In genomic region chr2:47002480-47003381, GRCh38 we compare ENCODE assay signal across 9 cellular contexts.
DNase-seq lines count a peak whose midpoint lies in the region; ATAC-seq, FAIRE-seq and TF ChIP-seq lines count a peak whose summit lies in the region.
"Had no signal": no experiment of that assay in that cellular context is flagged by ENCODE, and none has a peak within 500 bp of the region (broad histone marks: within the 10 kb centered on the region; RNA-seq: fewer than 3 reads in every experiment).

No MANE protein-coding gene starts in this region.

- no peaks in the 10 kb centered on the region for H3K23me2 ChIP-seq in H9 (ENCODE audit: insufficient read length, low read depth, low read length, poor library complexity, severe bottlenecking)

- DNase-seq in H9 (no peak), SK-N-DZ (ENCODE audit: low spot score) (peak; percentile 75), frontal cortex (ENCODE audit: low spot score in 2 of 2) (peak; percentile 51 to 67), progenitor cell of endocrine pancreas (ENCODE audit: low spot score, unreplicated experiment) (no peak), middle frontal gyrus (ENCODE audit: extremely low spot score, low spot score) (no peak)

- no peak overlapping the region for H3K56ac ChIP-seq in H9 (ENCODE audit: insufficient read length, low read depth, low read length)

- H3K4me3 Mint-ChIP-seq in H9: no peak overlapping the region
- H3K4me3 Mint-ChIP-seq in progenitor cell of endocrine pancreas (ENCODE audit: low read depth): no peak overlapping the region

- no peak overlapping the region for H3K23ac ChIP-seq in H9 (ENCODE audit: insufficient read length, low read depth, low read length)

- H3K9me3 Mint-ChIP-seq in H9: no peaks in the 10 kb centered on the region; a peak in 1 of 5 replicates
- no peaks in the 10 kb centered on the region for H3K9me3 Mint-ChIP-seq in progenitor cell of endocrine pancreas (ENCODE audit: low read depth)

- no peak overlapping the region for H4K8ac ChIP-seq in H9 (replicated peaks; ENCODE audit: insufficient read length, low read depth, low read length)

- no peak overlapping the region for H2BK5ac ChIP-seq in H9 (ENCODE audit: insufficient read length, low read length)

- H3K36me3 Mint-ChIP-seq in H9 (ENCODE audit: insufficient read depth in 1 of 3, low read depth in 3 of 3): peaks cover 0 to 18% (median 10%) of the 10 kb centered on the region in 3 experiments; a peak in 6 of 7 replicates
- H3K36me3 Mint-ChIP-seq in progenitor cell of endocrine pancreas (ENCODE audit: insufficient read depth): peaks cover 3% of the 10 kb centered on the region

- TF ChIP-seq CTCF in H9 (conservative IDR thresholded peaks at IDR 0.05): no peak
- TF ChIP-seq CTCF in progenitor cell of endocrine pancreas (IDR thresholded peaks at IDR 0.05; ENCODE audit: unreplicated experiment): no peak

- no peaks in the 10 kb centered on the region for H3K9me3 ChIP-seq in H9 (ENCODE audit: control insufficient read depth, low read depth, low read length)
- H3K9me3 ChIP-seq: gastrocnemius medialis had no signal

- no peaks in the 10 kb centered on the region for H3K27me3 ChIP-seq in H9 (ENCODE audit: insufficient read depth, low read length)
- H3K27me3 ChIP-seq: gastrocnemius medialis had no signal

- H2BK15ac ChIP-seq in H9 (ENCODE audit: low read depth, low read length): no peak overlapping the region

- no peak overlapping the region for H4K5ac ChIP-seq in H9 (ENCODE audit: insufficient read length, low read depth, low read length)

- no peak overlapping the region for H3K4ac ChIP-seq in H9 (ENCODE audit: low read depth, low read length)

- H3K27ac ChIP-seq in H9 (ENCODE audit: insufficient read length, low read depth, low read length): no peak overlapping the region
- H3K27ac ChIP-seq: gastrocnemius medialis had no signal

- H3K14ac ChIP-seq in H9 (ENCODE audit: insufficient read depth, low read length): 0 out of 2 replicates have a peak overlapping the region, but pooled peaks have one; percentile 33

- H3K4me2 ChIP-seq in H9 (ENCODE audit: insufficient read depth, insufficient read length, low read length): no peak overlapping the region

- FAIRE-seq in frontal cortex (lab: Jason Lieb, UNC): no peak

- H2BK12ac ChIP-seq in H9 (ENCODE audit: insufficient read length, low read depth, low read length): no peak overlapping the region

- H3K4me1 ChIP-seq in H9 (ENCODE audit: insufficient read depth, low read length): no peaks in the 10 kb centered on the region; the same call in 1 of the 2 replicates

- H2BK20ac ChIP-seq in H9 (ENCODE audit: low read depth, low read length, poor library complexity, severe bottlenecking): no peak overlapping the region

- H4K20me1 ChIP-seq in H9 (ENCODE audit: control insufficient read depth, insufficient read depth, insufficient read length): no peaks in the 10 kb centered on the region

- no peak overlapping the region for H2AK5ac ChIP-seq in H9 (ENCODE audit: insufficient read length, low read length)

- WGBS in H9 (ENCODE audit: extremely low coverage, insufficient read length, low lambda C conversion rate): no CpG with 5 or more reads among the region's 7 CpGs

- H2AFZ ChIP-seq in H9 (ENCODE audit: low read length): no peak overlapping the region

- peaks cover 12 to 33% of the 10 kb centered on the region in 2 experiments for H3K4me1 Mint-ChIP-seq in H9
- peaks cover 15% of the 10 kb centered on the region for H3K4me1 Mint-ChIP-seq in progenitor cell of endocrine pancreas (ENCODE audit: low read depth)

- H3K18ac ChIP-seq in H9 (ENCODE audit: insufficient read length, low read depth, low read length): peak overlapping the region; percentile 43

- H3K79me1 ChIP-seq in H9 (ENCODE audit: insufficient read depth, low read depth, low read length, poor library complexity, severe bottlenecking): no peaks in the 10 kb centered on the region

- no peaks in the 10 kb centered on the region for H3K79me2 ChIP-seq in H9 (ENCODE audit: insufficient read depth, low read length)

- H3K27ac Mint-ChIP-seq in H9 (peak overlapping the region; percentile 40 to 78 (median 48)), progenitor cell of endocrine pancreas (peak overlapping the region; percentile 65)

- H4K91ac ChIP-seq in H9 (ENCODE audit: insufficient read length, low read depth, low read length): no peak overlapping the region

- no peak for ATAC-seq in HG03457 (IDR thresholded peaks at IDR 0.05; ENCODE audit: unreplicated experiment)
- no peak for ATAC-seq in GM21528 (IDR thresholded peaks at IDR 0.05; ENCODE audit: low FRiP score, unreplicated experiment)
- ATAC-seq in GM19395 (IDR thresholded peaks at IDR 0.05; ENCODE audit: unreplicated experiment): no peak
- ATAC-seq: gastrocnemius medialis had no signal

- H3K27me3 Mint-ChIP-seq in H9 (ENCODE audit: low read depth) (no peaks in the 10 kb centered on the region), progenitor cell of endocrine pancreas (no peaks in the 10 kb centered on the region)

- H3T11ph ChIP-seq in H9 (ENCODE audit: low read length): no peak overlapping the region

- H2BK120ac ChIP-seq in H9 (ENCODE audit: low read depth, low read length, poor library complexity, severe bottlenecking): no peak overlapping the region

- H3K9ac ChIP-seq in H9 (ENCODE audit: extremely low read depth, insufficient read length, low read length): no peak overlapping the region

Comparison
In these comparisons a context has a peak if more than half of its experiments do, and no peak if none do; other contexts are left out.
1. DNase-seq: peak in SK-N-DZ (single experiment) and frontal cortex (2 of 2); none in H9 (single experiment), progenitor cell of endocrine pancreas (single experiment) and middle frontal gyrus (single experiment).